Comparison of ENCODE assay signal across 7 cellular contexts in the genomic region with DNA sequence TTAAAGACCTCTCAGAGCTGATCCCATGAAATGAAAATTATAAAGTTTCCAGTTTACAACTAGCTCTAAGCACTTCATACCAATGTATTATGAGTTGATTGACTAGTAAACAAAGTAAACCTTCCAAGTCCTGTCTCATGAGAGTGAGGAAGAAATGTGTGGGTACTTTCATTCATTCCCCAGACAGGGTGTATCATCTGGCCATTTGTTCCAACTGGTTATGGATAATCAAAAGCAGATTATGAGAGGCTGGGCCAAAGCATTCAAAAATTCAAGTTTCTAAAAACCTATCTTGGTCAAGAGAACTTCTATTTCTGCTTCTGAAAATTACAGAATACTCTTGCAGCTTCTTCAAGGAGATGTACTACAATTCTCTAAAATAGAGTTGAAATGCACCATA.
"Had no signal": no experiment of that assay in that cellular context is flagged by ENCODE, and none has a peak within 500 bp of the region (broad histone marks: within the 10 kb centered on the region; RNA-seq: fewer than 3 reads in every experiment).

No MANE protein-coding gene starts in this region.

- H3K4me2 ChIP-seq: GM23338 had no signal

- ATAC-seq: GM23338, K562 had no signal

- H3K4me3 ChIP-seq: GM23338, K562 had no signal

- DNase-seq: H9, HCEC 1CT, IMR-90, KG1 had no signal

- H2AFZ ChIP-seq: GM23338 had no signal

- H3K27ac ChIP-seq: HL-60 had no signal
